1 cellular context compared by ENCODE assay signal in the genomic region with DNA sequence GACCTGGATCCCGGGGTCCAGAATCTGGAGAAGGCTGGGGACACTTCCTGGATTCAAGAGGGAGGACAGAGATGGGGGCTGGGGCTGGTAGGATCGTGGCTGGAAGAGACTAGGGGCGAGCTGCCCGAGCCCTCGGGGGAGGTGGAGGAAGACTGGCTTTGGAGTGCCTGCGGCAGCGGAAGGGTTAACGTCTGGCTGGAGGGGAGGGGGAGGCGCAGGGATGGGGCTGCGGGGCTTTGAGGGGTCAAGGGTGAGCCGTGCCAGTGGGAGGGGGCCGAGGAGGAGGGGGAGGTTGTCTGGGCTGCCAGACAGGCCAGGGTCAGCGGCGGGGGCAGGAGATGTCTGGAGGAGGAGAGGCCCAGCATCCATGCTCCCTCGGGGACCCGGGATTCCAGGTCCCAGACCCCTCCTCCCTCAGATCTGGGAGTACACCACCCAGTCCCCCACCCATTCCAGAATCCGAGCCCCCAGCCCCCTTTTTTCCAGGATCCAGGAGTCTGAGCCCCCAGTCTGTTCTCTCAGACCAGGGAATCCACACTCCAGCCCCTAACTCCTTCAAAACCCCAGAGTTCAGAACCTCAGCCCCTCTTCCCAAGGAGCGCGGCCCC.
TF ChIP-seq lines count a peak whose summit lies in the region.

No MANE protein-coding gene starts in this region.

TF ChIP-seq in IMR-90, 13 proteins besides CTCF, POLR2A, EP300 and RAD21:
- TF ChIP-seq MAFK (IDR thresholded peaks at IDR 0.05; ENCODE audit: low read depth, low read length), result no peak
- peak; percentile 71 for TF ChIP-seq MAZ (IDR thresholded peaks at IDR 0.05; ENCODE audit: borderline replicate concordance, low read depth, low read length)
